Comparison of ENCODE assay signal across 2 cellular contexts in the genomic region with DNA sequence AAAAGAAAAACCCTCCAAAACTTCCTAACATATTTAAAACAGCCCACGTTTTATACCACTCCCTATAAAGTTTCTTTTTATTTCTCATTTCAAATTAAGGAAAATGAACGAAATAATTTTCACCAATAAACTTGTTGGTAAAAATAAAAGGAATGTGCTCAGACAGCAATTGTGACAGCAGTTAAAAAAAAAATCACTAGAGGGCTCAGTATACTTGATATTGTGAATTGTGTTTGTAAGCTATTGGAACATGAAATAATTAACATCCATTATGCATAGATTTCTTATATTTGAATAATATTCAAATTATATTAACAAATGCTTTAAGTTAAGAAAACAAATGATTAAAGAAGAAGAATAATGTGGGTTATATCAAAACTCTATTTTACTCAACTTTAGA.
TF ChIP-seq lines count a peak whose summit lies in the region.

No MANE protein-coding gene starts in this region.

TF ChIP-seq in A549, 52 proteins besides CTCF, POLR2A, EP300 and RAD21 (continued from another document):
- TF ChIP-seq RFX5 (IDR thresholded peaks at IDR 0.05), result no peak

TF ChIP-seq in SK-N-SH treated with all-trans-retinoic acid at 6 μM for 48 hours, 23 proteins besides CTCF, POLR2A, EP300 and RAD21 (continued from another document):
- TF ChIP-seq, protein P1, sequence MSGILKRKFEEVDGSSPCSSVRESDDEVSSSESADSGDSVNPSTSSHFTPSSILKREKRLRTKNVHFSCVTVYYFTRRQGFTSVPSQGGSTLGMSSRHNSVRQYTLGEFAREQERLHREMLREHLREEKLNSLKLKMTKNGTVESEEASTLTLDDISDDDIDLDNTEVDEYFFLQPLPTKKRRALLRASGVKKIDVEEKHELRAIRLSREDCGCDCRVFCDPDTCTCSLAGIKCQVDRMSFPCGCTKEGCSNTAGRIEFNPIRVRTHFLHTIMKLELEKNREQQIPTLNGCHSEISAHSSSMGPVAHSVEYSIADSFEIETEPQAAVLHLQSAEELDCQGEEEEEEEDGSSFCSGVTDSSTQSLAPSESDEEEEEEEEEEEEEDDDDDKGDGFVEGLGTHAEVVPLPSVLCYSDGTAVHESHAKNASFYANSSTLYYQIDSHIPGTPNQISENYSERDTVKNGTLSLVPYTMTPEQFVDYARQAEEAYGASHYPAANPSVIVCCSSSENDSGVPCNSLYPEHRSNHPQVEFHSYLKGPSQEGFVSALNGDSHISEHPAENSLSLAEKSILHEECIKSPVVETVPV (CRISPR knock-in tag; IDR thresholded peaks at IDR 0.05), result no peak
- TF ChIP-seq SNAI2 (CRISPR knock-in tag; IDR thresholded peaks at IDR 0.05), result no peak
- TF ChIP-seq ISL1 (CRISPR knock-in tag; IDR thresholded peaks at IDR 0.05), result no peak
- no peak for TF ChIP-seq RARB (CRISPR knock-in tag; IDR thresholded peaks at IDR 0.05)
- no peak for TF ChIP-seq TCF4 (CRISPR knock-in tag; IDR thresholded peaks at IDR 0.05; ENCODE audit: borderline replicate concordance)
- no peak for TF ChIP-seq TOX (CRISPR knock-in tag; IDR thresholded peaks at IDR 0.05; ENCODE audit: borderline replicate concordance)
- no peak for TF ChIP-seq ZNF70 (CRISPR knock-in tag; IDR thresholded peaks at IDR 0.05)
- TF ChIP-seq ESRRG (CRISPR knock-in tag; IDR thresholded peaks at IDR 0.05), result no peak
- TF ChIP-seq ZNF565 (CRISPR knock-in tag; conservative IDR thresholded peaks at IDR 0.05; ENCODE audit: low read depth), result no peak
- no peak for TF ChIP-seq ZNF8 (CRISPR knock-in tag; IDR thresholded peaks at IDR 0.05)
- no peak for TF ChIP-seq ZC3H10 (CRISPR knock-in tag; IDR thresholded peaks at IDR 0.05)
- TF ChIP-seq OSR1 (CRISPR knock-in tag; IDR thresholded peaks at IDR 0.05), result no peak
- TF ChIP-seq, protein P2, sequence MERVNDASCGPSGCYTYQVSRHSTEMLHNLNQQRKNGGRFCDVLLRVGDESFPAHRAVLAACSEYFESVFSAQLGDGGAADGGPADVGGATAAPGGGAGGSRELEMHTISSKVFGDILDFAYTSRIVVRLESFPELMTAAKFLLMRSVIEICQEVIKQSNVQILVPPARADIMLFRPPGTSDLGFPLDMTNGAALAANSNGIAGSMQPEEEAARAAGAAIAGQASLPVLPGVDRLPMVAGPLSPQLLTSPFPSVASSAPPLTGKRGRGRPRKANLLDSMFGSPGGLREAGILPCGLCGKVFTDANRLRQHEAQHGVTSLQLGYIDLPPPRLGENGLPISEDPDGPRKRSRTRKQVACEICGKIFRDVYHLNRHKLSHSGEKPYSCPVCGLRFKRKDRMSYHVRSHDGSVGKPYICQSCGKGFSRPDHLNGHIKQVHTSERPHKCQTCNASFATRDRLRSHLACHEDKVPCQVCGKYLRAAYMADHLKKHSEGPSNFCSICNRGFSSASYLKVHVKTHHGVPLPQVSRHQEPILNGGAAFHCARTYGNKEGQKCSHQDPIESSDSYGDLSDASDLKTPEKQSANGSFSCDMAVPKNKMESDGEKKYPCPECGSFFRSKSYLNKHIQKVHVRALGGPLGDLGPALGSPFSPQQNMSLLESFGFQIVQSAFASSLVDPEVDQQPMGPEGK (CRISPR knock-in tag; IDR thresholded peaks at IDR 0.05; ENCODE audit: borderline replicate concordance), result no peak
- TF ChIP-seq ARNTL (CRISPR knock-in tag; IDR thresholded peaks at IDR 0.05; ENCODE audit: borderline replicate concordance, low read depth), result no peak
- no peak for TF ChIP-seq ZFP3 (CRISPR knock-in tag; IDR thresholded peaks at IDR 0.05)
